ENCODE assay signal across 8 cellular contexts in the genomic region with DNA sequence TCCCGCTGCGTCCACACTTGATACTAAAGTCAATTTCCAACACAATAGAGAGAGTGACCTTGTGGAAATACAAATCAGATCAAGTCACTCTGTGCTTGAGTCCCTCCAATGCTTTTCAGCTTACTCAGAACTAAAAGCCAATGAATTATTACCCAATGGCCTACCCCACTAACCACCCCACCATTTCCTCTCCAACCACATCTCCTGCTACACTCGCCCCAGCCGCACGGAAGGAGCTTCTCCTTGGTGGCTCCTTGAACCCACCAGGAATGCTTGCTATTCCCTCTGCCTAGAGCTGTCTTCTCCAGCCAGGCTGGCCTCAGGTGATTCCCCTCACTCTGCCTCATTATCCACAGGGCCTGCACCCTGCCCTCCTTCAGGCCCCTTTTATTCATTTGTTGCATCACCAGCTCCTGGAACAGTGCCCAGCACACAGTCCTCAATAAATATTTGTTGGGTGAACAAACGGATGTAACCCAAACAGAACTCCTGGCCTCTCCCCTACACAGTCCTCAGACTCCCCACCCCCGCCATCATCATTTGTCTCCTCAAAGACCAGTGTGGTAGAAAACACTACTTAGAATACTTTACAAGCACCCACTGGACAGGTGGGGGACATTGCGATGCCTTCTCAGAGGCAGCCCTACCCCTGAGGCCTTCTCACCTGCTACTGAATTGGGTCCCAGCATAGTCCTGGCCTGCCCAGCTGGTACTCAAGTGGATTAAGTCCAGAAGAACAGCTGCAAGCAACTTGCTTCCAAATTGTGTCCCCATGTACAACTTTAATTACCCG. TPM values are rescaled to one million over a fixed set of nuclear protein-coding genes. Genes with fewer than 3 reads are reported as not detected.
DNase-seq lines count a peak whose midpoint lies in the region; ATAC-seq, FAIRE-seq and TF ChIP-seq lines count a peak whose summit lies in the region.

No MANE protein-coding gene starts in this region.

- no TSS peak for BruUV-seq in K562 (replicated peaks; lab: Mats Ljungman, UMichigan)

- no peaks in the 10 kb centered on the region for H3K79me1 ChIP-seq in neuronal stem cell (ENCODE audit: low read depth, low read length)

- no peak overlapping the region for H4K91ac ChIP-seq in neuronal stem cell (ENCODE audit: low read depth, low read length, poor library complexity)

- H3K4me1 ChIP-seq in K562 (replicated peaks in 1 of 2; ENCODE audit: control insufficient read depth in 2 of 2, insufficient read depth in 2 of 2, low read length in 2 of 2) = no peaks in the 10 kb centered on the region
- peaks cover 0 to 5% of the 10 kb centered on the region in 2 donors for H3K4me1 ChIP-seq in neuronal stem cell (ENCODE audit: control insufficient read depth in 2 of 2, insufficient read depth in 1 of 2, low read depth in 1 of 2, low read length in 2 of 2)

- no peak for TF ChIP-seq CTCF in K562 (IDR thresholded peaks at IDR 0.05 in 2 of 3, conservative IDR thresholded peaks at IDR 0.05 in 1 of 3; ENCODE audit: insufficient read depth in 2 of 3, low read depth in 1 of 3, low read length in 3 of 3)

- no peak overlapping the region for H3K14ac ChIP-seq in neuronal stem cell (ENCODE audit: low read length)

- H2AK5ac ChIP-seq in neuronal stem cell (ENCODE audit: low read depth, low read length) = peak overlapping the region; percentile 29

- no peak overlapping the region for H4K8ac ChIP-seq in neuronal stem cell (ENCODE audit: low read depth, low read length)

- 4% methylated on average over 9 of the region's 9 CpGs for WGBS in K562 (ENCODE audit: insufficient coverage, low coverage, missing lambda C conversion rate)
- no CpG with 5 or more reads among the region's 9 CpGs for WGBS in neuronal stem cell (ENCODE audit: extremely low coverage in 2 of 2, insufficient read length in 2 of 2, insufficient replicate concordance in 1 of 2), 2 donors

- H3K18ac ChIP-seq in neuronal stem cell (ENCODE audit: low read length) = no peak overlapping the region

- H4K20me1 ChIP-seq in K562 (replicated peaks; ENCODE audit: control insufficient read depth, insufficient read depth, low read length) = peaks cover 4% of the 10 kb centered on the region

- no peak overlapping the region for H2BK120ac ChIP-seq in neuronal stem cell (ENCODE audit: low read depth, low read length)

- no peak overlapping the region for H3K23ac ChIP-seq in neuronal stem cell (ENCODE audit: low read depth, low read length, poor library complexity)

- H3K4me2 ChIP-seq in K562 (ENCODE audit: insufficient read depth, low read length) (no peak overlapping the region), neuronal stem cell (ENCODE audit: insufficient read depth, low read length, poor library complexity, severe bottlenecking) (no peak overlapping the region)

- H2AFZ ChIP-seq in K562 (ENCODE audit: low read depth, low read length) (no peak overlapping the region), neuronal stem cell (ENCODE audit: low read length) (no peak overlapping the region)

- peaks cover 34 to 68% of the 10 kb centered on the region in 2 experiments for H3K27me3 ChIP-seq in K562 (ENCODE audit: control insufficient read depth in 2 of 2, insufficient read depth in 2 of 2, low read length in 2 of 2)
- H3K27me3 ChIP-seq in neuronal stem cell (ENCODE audit: control insufficient read depth in 3 of 3, insufficient read depth in 3 of 3, low read depth in 1 of 3, low read length in 3 of 3) = no peaks in the 10 kb centered on the region

- ATAC-seq in K562 = no peak; the same call in 2 of the 3 replicates

- no peak for TF ChIP-seq POLR2A in K562 (conservative IDR thresholded peaks at IDR 0.05)

- FAIRE-seq in K562 (lab: Jason Lieb, UNC) = no peak

- no peak for TF ChIP-seq EP300 in Ishikawa (IDR thresholded peaks at IDR 0.05; ENCODE audit: borderline replicate concordance)
- TF ChIP-seq EP300 in K562 (IDR thresholded peaks at IDR 0.05; ENCODE audit: low read length) = no peak

- no peak overlapping the region for H3K4me3 ChIP-seq in K562
- no peak overlapping the region for H3K4me3 ChIP-seq in neuronal stem cell (ENCODE audit: low read length in 2 of 2)

- H3K27ac ChIP-seq in K562 (ENCODE audit: extremely low read depth, low read depth, low read length) (no peak overlapping the region), neuronal stem cell (replicated peaks; ENCODE audit: low read length) (no peak overlapping the region)

- H3K9ac ChIP-seq in K562 (ENCODE audit: insufficient read depth in 1 of 2, low read depth in 2 of 2, low read length in 2 of 2) (no peak overlapping the region), neuronal stem cell (ENCODE audit: low read depth, low read length, poor library complexity) (no peak overlapping the region)

- H3K79me2 ChIP-seq in K562 (ENCODE audit: control insufficient read depth, insufficient read depth, low read length) = no peaks in the 10 kb centered on the region

- H3K36me3 ChIP-seq in K562 (ENCODE audit: control insufficient read depth, insufficient read depth, low read length) (no peaks in the 10 kb centered on the region), neuronal stem cell (replicated peaks in 1 of 2; ENCODE audit: control insufficient read depth in 2 of 2, insufficient read depth in 2 of 2, low read length in 2 of 2) (no peaks in the 10 kb centered on the region)

- no peak overlapping the region for H3K4ac ChIP-seq in neuronal stem cell (ENCODE audit: low read length)

- POLR2A ChIA-PET in K562 (lab: Yijun Ruan, JAX) = interaction anchor here (0.6 to 1.2 kb wide), 2 partner anchors 11 kb away, joined by 4 to 5 read pairs; no protein-coding TSS in a partner anchor

- TF ChIP-seq RAD21 in Ishikawa (IDR thresholded peaks at IDR 0.05; ENCODE audit: low read depth) = no peak
- no peak for TF ChIP-seq RAD21 in K562 (CRISPR knock-in tag; conservative IDR thresholded peaks at IDR 0.05 in 1 of 2, IDR thresholded peaks at IDR 0.05 in 1 of 2)

- CTCF ChIA-PET in K562 (lab: Yijun Ruan, JAX; ENCODE audit: low intra/inter-chr PET ratio) = no interaction called here

- DNase-seq in DMS79 (lab: John Stamatoyannopoulos, UW) = peak; percentile 46
- no peak for DNase-seq in K562 (ENCODE audit: extremely low read depth in 1 of 4, low spot score in 3 of 4)
- no peak for DNase-seq in neuronal stem cell (ENCODE audit: low spot score)
- DNase-seq in NCI-H1048 (lab: John Stamatoyannopoulos, UW) = no peak
- no peak for DNase-seq in dedifferentiated amniotic fluid mesenchymal stem cell (ENCODE audit: extremely low spot score)
- no peak for DNase-seq in NCI-H128 (lab: John Stamatoyannopoulos, UW; ENCODE audit: unreplicated experiment)
- no peak for DNase-seq in activated T-cell treated with anti-CD3 and anti-CD28 coated beads, Interleukin-2, amount 50 U/mL, for 48 hours

- H2BK12ac ChIP-seq in neuronal stem cell (ENCODE audit: low read length) = no peak overlapping the region

- H2BK5ac ChIP-seq in neuronal stem cell (ENCODE audit: low read length) = no peak overlapping the region

- in situ Hi-C loops in K562 (cut with MboI) = loop anchor here (25.0 kb wide), 1 partner anchor 508 kb away; no protein-coding TSS in a partner anchor

- H3K9me3 ChIP-seq in K562 (replicated peaks; ENCODE audit: control insufficient read depth, insufficient read depth, low read depth, low read length) (no peaks in the 10 kb centered on the region), neuronal stem cell (replicated peaks in 1 of 2; ENCODE audit: control insufficient read depth in 2 of 2, insufficient read depth in 1 of 2, low read depth in 1 of 2, low read length in 2 of 2) (no peaks in the 10 kb centered on the region)

- H3K9me1 ChIP-seq in K562 (ENCODE audit: control insufficient read depth, insufficient read depth, low read length) = no peaks in the 10 kb centered on the region

- no peak overlapping the region for H2BK15ac ChIP-seq in neuronal stem cell (ENCODE audit: low read length)

- intact Hi-C loops in K562 (cut with micrococcal nuclease) = no loop called here

TF ChIP-seq in Ishikawa, 13 proteins besides CTCF, POLR2A, EP300 and RAD21 (continues in another document):
- no peak for TF ChIP-seq YY1 (IDR thresholded peaks at IDR 0.05; ENCODE audit: low read depth)
- TF ChIP-seq, protein P1, sequence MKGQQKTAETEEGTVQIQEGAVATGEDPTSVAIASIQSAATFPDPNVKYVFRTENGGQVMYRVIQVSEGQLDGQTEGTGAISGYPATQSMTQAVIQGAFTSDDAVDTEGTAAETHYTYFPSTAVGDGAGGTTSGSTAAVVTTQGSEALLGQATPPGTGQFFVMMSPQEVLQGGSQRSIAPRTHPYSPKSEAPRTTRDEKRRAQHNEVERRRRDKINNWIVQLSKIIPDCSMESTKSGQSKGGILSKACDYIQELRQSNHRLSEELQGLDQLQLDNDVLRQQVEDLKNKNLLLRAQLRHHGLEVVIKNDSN (IDR thresholded peaks at IDR 0.05) = no peak

TF ChIP-seq in K562, 482 proteins besides CTCF, POLR2A, EP300 and RAD21:
- no peak for TF ChIP-seq ZNF224 (CRISPR knock-in tag; IDR thresholded peaks at IDR 0.05)
- peak; percentile 10 for TF ChIP-seq CBX2 (IDR thresholded peaks at IDR 0.05; ENCODE audit: insufficient read depth, low read length, poor library complexity, severe bottlenecking)
- TF ChIP-seq BMI1 (IDR thresholded peaks at IDR 0.05; ENCODE audit: low read length) = no peak
- no peak for TF ChIP-seq ZNF780A (CRISPR knock-in tag; IDR thresholded peaks at IDR 0.05)
- no peak for TF ChIP-seq NR3C1 (CRISPR knock-in tag; IDR thresholded peaks at IDR 0.05)
- TF ChIP-seq NFIC (IDR thresholded peaks at IDR 0.05) = 0 out of 2 replicates have a peak, but pooled peaks have one; percentile 19

RNA-seq across cellular contexts. Expression of a gene that starts 12.6 kb away (rescaled TPM):
- total RNA-seq in K562 (2011; cell fraction: chromatin; rRNA removed; ENCODE audit: low replicate concordance) = 0.07 and 0.76 TPM in 2 replicates
- total RNA-seq in K562 (2011; cell fraction: nucleolus; rRNA removed) = 0.53 and 0.83 TPM in 2 replicates
- total RNA-seq in K562 (2011; cell fraction: nucleoplasm; rRNA removed) = 0.15 and 0.22 TPM in 2 replicates
- total RNA-seq in K562 (2014; rRNA removed) = 0.18 TPM in 1 of 2 replicates, not detected in the other
- not detected in 2 replicates for total RNA-seq in K562 (2014; rRNA removed; fragmentation: Illumina TruSeq; extraction: Trizol)
- 0.04 TPM in 2 replicates for total RNA-seq in K562 (2015; rRNA removed; fragmentation: Illumina TruSeq; extraction: Trizol)
- 0.13 and 0.29 TPM in 2 replicates for total RNA-seq in K562 (2021)
- 0.09 and 0.18 TPM in 2 replicates for polyA plus RNA-seq in K562 (2011; rRNA removed)
- polyA plus RNA-seq in K562 (2011; cell fraction: cytosol; rRNA removed) = 0.09 and 0.30 TPM in 2 replicates
- 0.28 and 0.80 TPM in 2 replicates for polyA plus RNA-seq in K562 (2011; cell fraction: nucleus; rRNA removed)
- 0.22 and 0.31 TPM in 2 replicates for polyA plus RNA-seq in K562 (2012)
- 0.12 and 0.14 TPM in 2 replicates for polyA plus RNA-seq in K562 (2014; fragmentation: Illumina TruSeq; extraction: Trizol)
- polyA plus RNA-seq in K562 (2014; fragmentation: Nextera tagmentation; extraction: Ambion mirVana) = under 1 TPM in 1 of 2 experiments, not detected in 1; 0.03 TPM
- 0.04 and 0.07 TPM in 2 replicates for polyA plus RNA-seq in K562 (2014; rRNA removed)
- polyA minus RNA-seq in K562 (2011; rRNA and poly(A)+ RNA removed) = 0.06 and 0.21 TPM in 2 replicates
- not detected in 2 replicates for polyA minus RNA-seq in K562 (2011; cell fraction: cytosol; rRNA and poly(A)+ RNA removed)
- 0.33 and 0.40 TPM in 2 replicates for polyA minus RNA-seq in K562 (2011; cell fraction: nucleus; rRNA and poly(A)+ RNA removed)
- polyA plus RNA-seq in neuronal stem cell (2013, experiment 1 of 2) = 0.89 TPM
- 0.94 TPM for polyA plus RNA-seq in neuronal stem cell (2013, experiment 2 of 2)
